8 cellular contexts compared by ENCODE assay signal in genomic region chr13:26254583-26255102, GRCh38. TPM values are rescaled to one million over a fixed set of nuclear protein-coding genes. Genes with fewer than 3 reads are reported as not detected.
DNase-seq lines count a peak whose midpoint lies in the region; ATAC-seq and TF ChIP-seq lines count a peak whose summit lies in the region.

No MANE protein-coding gene starts in this region.

- H3K27me3 ChIP-seq in Peyer's patch (no peaks in the 10 kb centered on the region), tibial nerve (no peaks in the 10 kb centered on the region)

- TF ChIP-seq CTCF in Peyer's patch (IDR thresholded peaks at IDR 0.05) (peak in 3 of 6 experiments; percentile 3 to 20 (median 4)), omental fat pad (IDR thresholded peaks at IDR 0.05) (no peak), tibial nerve (IDR thresholded peaks at IDR 0.05) (no peak)

- H3K36me3 ChIP-seq in Peyer's patch (no peaks in the 10 kb centered on the region), tibial nerve (no peaks in the 10 kb centered on the region)

- no peak for TF ChIP-seq EP300 in tibial nerve (IDR thresholded peaks at IDR 0.05)

- peak; percentile 68 for DNase-seq in CD1c-positive myeloid dendritic cell (ENCODE audit: extremely low spot score)
- peak; percentile 69 to 82 (median 77) for DNase-seq in Peyer's patch
- peak; percentile 6 to 48 (median 32) for DNase-seq in activated naive CD4-positive, alpha-beta T cell (lab: John Stamatoyannopoulos, UW)
- DNase-seq in globus pallidus (ENCODE audit: low spot score), result peak; percentile 25
- DNase-seq in omental fat pad (ENCODE audit: low spot score), result peak; percentile 27
- DNase-seq in tibial nerve (ENCODE audit: low spot score in 2 of 2), result peak in 1 of 2 donors; percentile 29

- 0 to 1% methylated on average over 30 to 32 of the region's 35 CpGs for WGBS in tibial nerve, 2 donors

- ATAC-seq in GM19351 (IDR thresholded peaks at IDR 0.05; ENCODE audit: unreplicated experiment) (peak; percentile 36), HG03439 (IDR thresholded peaks at IDR 0.05; ENCODE audit: unreplicated experiment) (peak; percentile 38), omental fat pad (ENCODE audit: low FRiP score) (peak; percentile 73)

- H3K4me1 ChIP-seq in Peyer's patch (peaks cover 0 to 16% (median 5%) of the 10 kb centered on the region in 4 donors), tibial nerve (peaks cover 0 to 30% (median 16%) of the 10 kb centered on the region in 4 donors)

- peak overlapping the region; percentile 84 to 93 (median 92) for H3K27ac ChIP-seq in Peyer's patch
- peak overlapping the region; percentile 83 to 96 (median 90) for H3K27ac ChIP-seq in tibial nerve

- H3K9me3 ChIP-seq in Peyer's patch, result no peaks in the 10 kb centered on the region
- H3K9me3 ChIP-seq in tibial nerve, result no peaks in the 10 kb centered on the region

- H3K4me3 ChIP-seq in Peyer's patch, result peak overlapping the region; percentile 73 to 88 (median 88)
- H3K4me3 ChIP-seq in tibial nerve, result peak overlapping the region; percentile 60 to 98 (median 86)

- TF ChIP-seq POLR2A in Peyer's patch (IDR thresholded peaks at IDR 0.05) (no peak), tibial nerve (IDR thresholded peaks at IDR 0.05) (no peak)

RNA-seq across cellular contexts. Expression of gene CDK8, which starts 0.7 kb away (rescaled TPM):
- 10 to 100 TPM; 16.8 to 22.3 (median 20.8) TPM for total RNA-seq in Peyer's patch
- 10 to 100 TPM; 11.7 to 16.6 (median 13.0) TPM for total RNA-seq in omental fat pad
- total RNA-seq in tibial nerve, result 10 to 100 TPM in 3 of 4 donors, 1 to 10 TPM in 1; 9.6 to 17.7 (median 13.7) TPM

RNA-seq across cellular contexts. Expression of gene RNF6, which starts 32.5 kb away (rescaled TPM):
- total RNA-seq in Peyer's patch (10 to 100 TPM; 16.5 to 27.5 (median 22.5) TPM), omental fat pad (10 to 100 TPM; 27.0 to 33.7 (median 27.5) TPM), tibial nerve (10 to 100 TPM; 17.1 to 22.8 (median 19.3) TPM)
